11 cellular contexts compared by ENCODE assay signal in the genomic region with DNA sequence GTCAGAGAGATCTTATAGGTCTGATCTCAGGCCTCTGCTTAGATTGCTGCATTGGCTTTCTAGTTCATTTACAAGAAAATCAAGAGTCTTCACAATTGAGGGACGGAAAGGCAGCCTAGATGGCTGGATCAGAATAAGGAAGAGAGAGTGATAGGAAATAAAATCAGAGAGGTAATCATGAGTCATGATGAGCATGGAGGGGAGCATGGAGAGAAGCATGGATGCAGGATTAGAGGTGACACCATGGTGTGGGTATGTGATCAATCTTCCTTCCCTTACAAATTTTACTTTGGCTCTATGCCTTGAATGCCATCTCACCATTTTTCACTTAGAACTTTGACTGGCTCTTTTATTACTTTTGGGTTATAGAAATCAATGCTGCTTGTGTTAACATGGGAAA. TPM values are rescaled to one million over a fixed set of nuclear protein-coding genes. Genes with fewer than 3 reads are reported as not detected.
A peak's percentile ranks its signal among the peaks of the same experiment; 100 is the strongest.
DNase-seq lines count a peak whose midpoint lies in the region; ATAC-seq and TF ChIP-seq lines count a peak whose summit lies in the region.
"Had no signal": no experiment of that assay in that cellular context is flagged by ENCODE, and none has a peak within 500 bp of the region (broad histone marks: within the 10 kb centered on the region; RNA-seq: fewer than 3 reads in every experiment).

No MANE protein-coding gene starts in this region.

- H3K9ac ChIP-seq in KMS-11 = peak overlapping the region; percentile 85; the same call in 1 of the 2 replicates

- H3K4me3 Mint-ChIP-seq in Caco-2 (ENCODE audit: unreplicated experiment) = no peak overlapping the region
- H3K4me3 Mint-ChIP-seq in naive thymus-derived CD4-positive, alpha-beta T cell = no peak overlapping the region

- no peaks in the 10 kb centered on the region for H3K9me3 ChIP-seq in Caco-2
- H3K9me3 ChIP-seq in naive thymus-derived CD4-positive, alpha-beta T cell (ENCODE audit: control insufficient read depth in 2 of 3, low read length in 3 of 3) = no peaks in the 10 kb centered on the region
- H3K9me3 ChIP-seq: transverse colon had no signal

- no peaks in the 10 kb centered on the region for H3K9me3 Mint-ChIP-seq in Caco-2 (ENCODE audit: unreplicated experiment)
- no peaks in the 10 kb centered on the region for H3K9me3 Mint-ChIP-seq in naive thymus-derived CD4-positive, alpha-beta T cell

- H3K27me3 ChIP-seq in Caco-2 (replicated peaks; ENCODE audit: control insufficient read depth, insufficient read depth, low read length) = no peaks in the 10 kb centered on the region
- no peaks in the 10 kb centered on the region for H3K27me3 ChIP-seq in KMS-11 (ENCODE audit: insufficient read depth, low read depth)
- H3K27me3 ChIP-seq in naive thymus-derived CD4-positive, alpha-beta T cell (ENCODE audit: control insufficient read depth in 2 of 2, insufficient read depth in 2 of 2, low read length in 2 of 2) = no peaks in the 10 kb centered on the region
- H3K27me3 ChIP-seq: transverse colon had no signal

- DNase-seq in Caco-2 (no peak), choroid plexus epithelial cell (ENCODE audit: low read depth) (no peak), DMS 273 treated with DMSO at 0.1 percent for 48 hours (lab: John Stamatoyannopoulos, UW) (no peak), GM10266 (ENCODE audit: extremely low spot score) (no peak), NCI-H2227 treated with DMSO at 0.1 percent for 48 hours (lab: John Stamatoyannopoulos, UW) (no peak)
- no peak for DNase-seq in naive thymus-derived CD4-positive, alpha-beta T cell
- DNase-seq: activated T-cell treated with anti-CD3 and anti-CD28 coated beads for 4 hours, NCI-H524 treated with DMSO at 0.1 percent for 48 hours, transverse colon had no signal

- no peak overlapping the region for H3K27ac ChIP-seq in KMS-11
- peak overlapping the region; percentile 76 for H3K27ac ChIP-seq in naive thymus-derived CD4-positive, alpha-beta T cell (ENCODE audit: low read depth, low read length)

- no peak overlapping the region for H2AFZ ChIP-seq in KMS-11 (ENCODE audit: low read depth)

- peaks cover 4% of the 10 kb centered on the region; the same call in 1 of the 2 replicates for H3K4me1 ChIP-seq in Caco-2
- peaks cover 27% of the 10 kb centered on the region for H3K4me1 ChIP-seq in KMS-11 (ENCODE audit: low read depth, poor library complexity, severe bottlenecking)
- peaks cover 11 to 21% of the 10 kb centered on the region in 2 donors for H3K4me1 ChIP-seq in naive thymus-derived CD4-positive, alpha-beta T cell (ENCODE audit: control insufficient read depth in 2 of 2, insufficient read depth in 2 of 2, low read length in 2 of 2)

- peak overlapping the region; percentile 93 for H3K4me2 ChIP-seq in KMS-11

- H4K20me1 ChIP-seq in KMS-11 (ENCODE audit: insufficient read depth) = no peaks in the 10 kb centered on the region; the same call in 1 of the 2 replicates

- H3K36me3 ChIP-seq in Caco-2 (ENCODE audit: control insufficient read depth, insufficient read depth, low read length) (peaks cover 4% of the 10 kb centered on the region), KMS-11 (ENCODE audit: insufficient read depth) (peaks cover 12% of the 10 kb centered on the region; the same call in 1 of the 2 replicates)
- peaks cover 0 to 32% (median 7%) of the 10 kb centered on the region in 3 experiments for H3K36me3 ChIP-seq in naive thymus-derived CD4-positive, alpha-beta T cell (ENCODE audit: control insufficient read depth in 2 of 3, insufficient read depth in 3 of 3, low read length in 3 of 3)

- CTCF ChIA-PET in Caco-2 (lab: Charles Lee) = no interaction called here
- CTCF ChIA-PET in naive thymus-derived CD4-positive, alpha-beta T cell (lab: Charles Lee) = no interaction called here

- peaks cover 15% of the 10 kb centered on the region for H3K4me1 Mint-ChIP-seq in Caco-2 (ENCODE audit: low read depth, unreplicated experiment)
- H3K4me1 Mint-ChIP-seq in naive thymus-derived CD4-positive, alpha-beta T cell = peaks cover 13 to 44% (median 22%) of the 10 kb centered on the region in 7 donors

- TF ChIP-seq CTCF in Caco-2 (IDR thresholded peaks at IDR 0.05; ENCODE audit: insufficient read depth in 1 of 2, low read depth in 1 of 2, low read length in 1 of 2, severe bottlenecking in 1 of 2, unreplicated experiment in 1 of 2) (no peak), KMS-11 (conservative IDR thresholded peaks at IDR 0.05; ENCODE audit: low read depth, low read length) (no peak), choroid plexus epithelial cell (conservative IDR thresholded peaks at IDR 0.05; ENCODE audit: low read depth, low read length) (no peak), GM10266 (IDR thresholded peaks at IDR 0.05; ENCODE audit: control insufficient read depth, insufficient read depth, low read depth, missing control alignments) (no peak)

- BruUV-seq in Caco-2 (replicated peaks; lab: Mats Ljungman, UMichigan) = no TSS peak

- H3K36me3 Mint-ChIP-seq in Caco-2 (ENCODE audit: insufficient read depth, unreplicated experiment) = peaks cover 31% of the 10 kb centered on the region
- H3K36me3 Mint-ChIP-seq in naive thymus-derived CD4-positive, alpha-beta T cell = peaks cover 6 to 17% (median 9%) of the 10 kb centered on the region in 5 donors

- no peak for ATAC-seq in naive thymus-derived CD4-positive, alpha-beta T cell
- no peak for ATAC-seq in HG03354 (IDR thresholded peaks at IDR 0.05; ENCODE audit: poor library complexity, severe bottlenecking, unreplicated experiment)

- POLR2A ChIA-PET in Caco-2 (lab: Charles Lee) = no interaction called here
- POLR2A ChIA-PET in naive thymus-derived CD4-positive, alpha-beta T cell (lab: Charles Lee) = no interaction called here

- H3K4me3 ChIP-seq in Caco-2 (ENCODE audit: low read depth, low read length) (peak overlapping the region; percentile 73), KMS-11 (IDR thresholded peaks at IDR 0.05; ENCODE audit: insufficient read depth, low read depth, low read length) (no peak overlapping the region), choroid plexus epithelial cell (ENCODE audit: low read depth, low read length) (peak overlapping the region; percentile 86)
- H3K4me3 ChIP-seq in naive thymus-derived CD4-positive, alpha-beta T cell (ENCODE audit: low read length) = peak overlapping the region; percentile 97

- no peak overlapping the region for H3K27ac Mint-ChIP-seq in Caco-2 (ENCODE audit: unreplicated experiment)
- H3K27ac Mint-ChIP-seq in naive thymus-derived CD4-positive, alpha-beta T cell = no peak overlapping the region

- intact Hi-C loops in Caco-2 (cut with micrococcal nuclease; ENCODE audit: unreplicated experiment) = no loop called here
- intact Hi-C loops in naive thymus-derived CD4-positive, alpha-beta T cell (cut with micrococcal nuclease) = loop anchor here (5.0 kb wide), 2 partner anchors 907 to 1022 kb away; partner anchors contain the start of gene ABRAXAS2 (in 1 of the 2)

- H3K27me3 Mint-ChIP-seq in Caco-2 (ENCODE audit: insufficient read depth, unreplicated experiment) = no peaks in the 10 kb centered on the region
- H3K27me3 Mint-ChIP-seq in naive thymus-derived CD4-positive, alpha-beta T cell = no peaks in the 10 kb centered on the region

- peaks cover 40% of the 10 kb centered on the region for H3K79me2 ChIP-seq in KMS-11 (ENCODE audit: insufficient read depth, low read depth)

RNA-seq across cellular contexts. Expression of gene BCCIP, which starts 1.4 kb away (rescaled TPM):
- total RNA-seq in Caco-2 (2022) = 87.3 and 91.2 TPM in 2 replicates
- total RNA-seq in naive thymus-derived CD4-positive, alpha-beta T cell = 10 to 100 TPM; 31.3 to 68.4 (median 45.8) TPM
- 100 to 1,000 TPM in 1 of 2 donors, 10 to 100 TPM in 1; 86.0 to 105 TPM for polyA plus RNA-seq in naive thymus-derived CD4-positive, alpha-beta T cell

RNA-seq across cellular contexts. Expression of gene UROS, which starts 1.7 kb away (rescaled TPM):
- total RNA-seq in Caco-2 (2022) = 53.2 and 53.4 TPM in 2 replicates
- total RNA-seq in naive thymus-derived CD4-positive, alpha-beta T cell = 10 to 100 TPM; 28.9 to 53.0 (median 41.3) TPM
- polyA plus RNA-seq in naive thymus-derived CD4-positive, alpha-beta T cell = 10 to 100 TPM; 59.2 to 60.0 TPM

RNA-seq across cellular contexts. Expression of gene MMP21, which starts 49.1 kb away (rescaled TPM):
- not detected in 2 replicates for total RNA-seq in Caco-2 (2022)
- total RNA-seq in naive thymus-derived CD4-positive, alpha-beta T cell = under 1 TPM; 0.29 to 0.84 (median 0.40) TPM
- not detected for polyA plus RNA-seq in naive thymus-derived CD4-positive, alpha-beta T cell

RNA-seq across cellular contexts. Expression of gene DHX32, which starts 56.4 kb away (rescaled TPM):
- total RNA-seq in Caco-2 (2022) = 24.8 and 25.0 TPM in 2 replicates
- total RNA-seq in naive thymus-derived CD4-positive, alpha-beta T cell = 10 to 100 TPM in 3 of 5 experiments, 1 to 10 TPM in 2; 9.3 to 13.5 (median 10.8) TPM
- 10 to 100 TPM; 11.3 to 11.8 TPM for polyA plus RNA-seq in naive thymus-derived CD4-positive, alpha-beta T cell
